ENCODE assay signal across 8 cellular contexts in the genomic region with DNA sequence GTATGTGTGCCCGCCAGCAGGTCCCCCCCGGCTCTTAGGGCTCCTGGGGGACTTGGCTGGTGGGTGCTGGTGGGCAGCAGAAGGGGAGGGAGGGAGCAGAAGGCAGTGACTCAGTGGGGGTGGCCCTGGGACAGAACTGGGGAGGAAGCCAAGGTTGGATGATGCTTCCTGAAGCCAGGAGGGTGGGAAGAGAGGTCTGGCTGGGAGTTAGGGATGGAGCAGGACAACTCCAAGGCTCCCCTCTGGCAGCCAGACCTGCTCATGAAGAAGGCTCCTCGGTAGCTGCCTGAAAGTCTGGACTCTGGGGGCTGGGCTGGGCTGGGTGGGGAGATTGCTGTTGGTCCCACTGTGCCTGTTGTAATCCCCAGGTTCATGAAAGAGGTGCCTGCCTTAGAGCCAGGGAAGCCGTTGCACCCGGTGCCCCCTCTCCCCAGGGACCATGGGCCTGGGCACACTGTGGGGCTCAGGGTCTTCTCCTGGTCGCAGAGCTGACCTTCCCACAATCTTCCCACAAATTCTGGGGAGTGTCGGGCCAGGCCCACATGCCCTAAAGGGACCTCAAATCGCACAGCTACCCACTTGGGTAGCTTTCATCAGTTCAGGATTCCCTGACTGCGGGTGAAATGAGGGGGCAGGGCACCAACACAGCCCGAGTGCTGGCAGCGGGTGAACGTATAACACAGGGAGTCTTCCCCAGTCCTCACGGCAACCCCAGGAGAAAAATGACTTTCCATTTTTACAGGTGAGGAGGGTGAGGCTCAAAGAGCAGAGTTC. TPM values are rescaled to one million over a fixed set of nuclear protein-coding genes. Genes with fewer than 3 reads are reported as not detected.
DNase-seq lines count a peak whose midpoint lies in the region; ATAC-seq, FAIRE-seq and TF ChIP-seq lines count a peak whose summit lies in the region.

No MANE protein-coding gene starts in this region.

- H3K4me3 ChIP-seq in KMS-11 (IDR thresholded peaks at IDR 0.05; ENCODE audit: insufficient read depth, low read depth, low read length) (peak overlapping the region; percentile 53), bronchial epithelial cell (ENCODE audit: low read depth, low read length) (peak overlapping the region; percentile 65), mesodermal cell (ENCODE audit: extremely low read depth, insufficient read depth, low read length, poor library complexity, severe bottlenecking) (peak overlapping the region; percentile 27)

- no peak for ATAC-seq in CD4-positive, alpha-beta T cell (ENCODE audit: poor library complexity)

- H3K27ac Mint-ChIP-seq in CD4-positive, alpha-beta T cell = peak overlapping the region; percentile 64

- no peaks in the 10 kb centered on the region for H3K27me3 Mint-ChIP-seq in CD4-positive, alpha-beta T cell

- intact Hi-C loops in CD4-positive, alpha-beta T cell (cut with DNase I, micrococcal nuclease) = loop anchor here in 1 of 2 experiments (5.0 kb wide), 2 partner anchors 51 to 119 kb away; a partner anchor contains a TSS

- H3K4me3 Mint-ChIP-seq in CD4-positive, alpha-beta T cell = peak overlapping the region; percentile 88

- CTCF ChIA-PET in CD4-positive, alpha-beta T cell (lab: Charles Lee) = interaction anchor here (0.9 to 1.5 kb wide), 3 partner anchors 11 to 51 kb away, joined by 4 read pairs; a partner anchor contains a TSS

- H3K4me1 Mint-ChIP-seq in CD4-positive, alpha-beta T cell (ENCODE audit: low read depth) = peaks cover 17% of the 10 kb centered on the region

- WGBS in mesodermal cell (ENCODE audit: insufficient coverage in 2 of 2), 2 experiments = 87 to 92% methylated on average over 9 to 12 of the region's 13 CpGs

- POLR2A ChIA-PET in CD4-positive, alpha-beta T cell (lab: Charles Lee) = interaction anchor here (0.6 kb wide), 1 partner anchor 301 kb away, joined by 3 read pairs; no protein-coding TSS in a partner anchor

- no peak for FAIRE-seq in bronchial epithelial cell (lab: Jason Lieb, UNC)

- H2AFZ ChIP-seq in KMS-11 (ENCODE audit: low read depth) = peak overlapping the region; percentile 54

- H3K4me1 ChIP-seq in KMS-11 (ENCODE audit: low read depth, poor library complexity, severe bottlenecking) (peaks cover 37% of the 10 kb centered on the region), mesodermal cell (ENCODE audit: control insufficient read depth, insufficient read depth, low read length, poor library complexity, severe bottlenecking) (peaks cover 15% of the 10 kb centered on the region)

- no peak overlapping the region for H3K27ac ChIP-seq in CD4-positive, alpha-beta T cell (ENCODE audit: low read depth, low read length)
- H3K27ac ChIP-seq in KMS-11 = peak overlapping the region; percentile 56
- H3K27ac ChIP-seq in mesodermal cell (ENCODE audit: low read depth, low read length, severe bottlenecking) = peak overlapping the region; percentile 36

- TF ChIP-seq CTCF in CD4-positive, alpha-beta T cell (IDR thresholded peaks at IDR 0.05) = no peak
- TF ChIP-seq CTCF in KMS-11 (conservative IDR thresholded peaks at IDR 0.05; ENCODE audit: low read depth, low read length) (no peak; the same call in 1 of the 2 replicates), bronchial epithelial cell (IDR thresholded peaks at IDR 0.05; ENCODE audit: insufficient read depth, low read length, severe bottlenecking) (no peak)

- peak overlapping the region; percentile 79 for H3K9ac ChIP-seq in KMS-11

- H3K9me3 ChIP-seq in CD4-positive, alpha-beta T cell (ENCODE audit: control insufficient read depth, low read length) = no peaks in the 10 kb centered on the region
- no peaks in the 10 kb centered on the region for H3K9me3 ChIP-seq in mesodermal cell (ENCODE audit: control insufficient read depth, low read length)

- peaks cover 21% of the 10 kb centered on the region for H3K79me2 ChIP-seq in KMS-11 (ENCODE audit: insufficient read depth, low read depth)

- no peaks in the 10 kb centered on the region for H3K9me3 Mint-ChIP-seq in CD4-positive, alpha-beta T cell

- DNase-seq in CD4-positive, alpha-beta T cell = no peak
- peak; percentile 76 for DNase-seq in bronchial epithelial cell (ENCODE audit: low read depth)
- DNase-seq in SKM-1 treated with dmso at 0.1 percent for 144 hours (lab: John Stamatoyannopoulos, UW; ENCODE audit: unreplicated experiment) = no peak
- DNase-seq in T-helper 9 cell = no peak
- no peak for DNase-seq in NCI-H146 treated with DMSO at 0.1 percent for 48 hours (lab: John Stamatoyannopoulos, UW; ENCODE audit: unreplicated experiment)
- DNase-seq in KG1 (lab: John Stamatoyannopoulos, UW) = no peak

- H3K27me3 ChIP-seq in CD4-positive, alpha-beta T cell (ENCODE audit: control insufficient read depth, insufficient read depth, low read length) = no peaks in the 10 kb centered on the region
- H3K27me3 ChIP-seq in KMS-11 (ENCODE audit: insufficient read depth, low read depth) = no peaks in the 10 kb centered on the region
- no peaks in the 10 kb centered on the region for H3K27me3 ChIP-seq in bronchial epithelial cell (ENCODE audit: control insufficient read depth, insufficient read depth, low read length)

- no peaks in the 10 kb centered on the region for H4K20me1 ChIP-seq in KMS-11 (ENCODE audit: insufficient read depth)

- H3K36me3 ChIP-seq in KMS-11 (ENCODE audit: insufficient read depth) (no peaks in the 10 kb centered on the region), bronchial epithelial cell (ENCODE audit: control insufficient read depth, insufficient read depth, low read length) (peaks cover 2% of the 10 kb centered on the region), mesodermal cell (ENCODE audit: control insufficient read depth, insufficient read depth, low read length) (no peaks in the 10 kb centered on the region)

- H3K4me2 ChIP-seq in KMS-11 = peak overlapping the region; percentile 83

- H3K36me3 Mint-ChIP-seq in CD4-positive, alpha-beta T cell (ENCODE audit: low read depth) = peaks cover 23% of the 10 kb centered on the region

RNA-seq across cellular contexts. Expression of a gene that starts 1.1 kb away (rescaled TPM):
- total RNA-seq in CD4-positive, alpha-beta T cell = 10 to 100 TPM; 13.1 to 14.0 TPM
- 8.2 and 11.6 TPM in 2 replicates for total RNA-seq in bronchial epithelial cell
- polyA plus RNA-seq in mesodermal cell (2013, experiment 1 of 2) = 2.7 TPM
- 3.4 TPM for polyA plus RNA-seq in mesodermal cell (2013, experiment 2 of 2)

RNA-seq across cellular contexts. Expression of a gene that starts 29.4 kb away (rescaled TPM):
- 1 to 10 TPM; 3.1 TPM for total RNA-seq in CD4-positive, alpha-beta T cell
- 0.26 TPM in 2 replicates for total RNA-seq in bronchial epithelial cell
- polyA plus RNA-seq in mesodermal cell (2013, experiment 1 of 2) = 8.8 TPM
- 7.5 TPM for polyA plus RNA-seq in mesodermal cell (2013, experiment 2 of 2)

RNA-seq across cellular contexts. Expression of a gene that starts 30.9 kb away (rescaled TPM):
- total RNA-seq in CD4-positive, alpha-beta T cell = 10 to 100 TPM; 21.1 to 26.0 TPM
- 2.0 and 2.6 TPM in 2 replicates for total RNA-seq in bronchial epithelial cell
- polyA plus RNA-seq in mesodermal cell (2013, experiment 1 of 2) = 71.7 TPM
- 59.8 TPM for polyA plus RNA-seq in mesodermal cell (2013, experiment 2 of 2)

RNA-seq across cellular contexts. Expression of a gene that starts 48.4 kb away (rescaled TPM):
- not detected for total RNA-seq in CD4-positive, alpha-beta T cell
- not detected in 2 replicates for total RNA-seq in bronchial epithelial cell
- polyA plus RNA-seq in mesodermal cell (2013, experiment 1 of 2) = 1.3 TPM
- 0.66 TPM for polyA plus RNA-seq in mesodermal cell (2013, experiment 2 of 2)

RNA-seq across cellular contexts. Expression of a gene that starts 48.4 kb away (rescaled TPM):
- not detected for total RNA-seq in CD4-positive, alpha-beta T cell
- total RNA-seq in bronchial epithelial cell = not detected in 2 replicates
- 2.0 TPM for polyA plus RNA-seq in mesodermal cell (2013, experiment 1 of 2)
- polyA plus RNA-seq in mesodermal cell (2013, experiment 2 of 2) = 1.1 TPM
